In the genomic region with DNA sequence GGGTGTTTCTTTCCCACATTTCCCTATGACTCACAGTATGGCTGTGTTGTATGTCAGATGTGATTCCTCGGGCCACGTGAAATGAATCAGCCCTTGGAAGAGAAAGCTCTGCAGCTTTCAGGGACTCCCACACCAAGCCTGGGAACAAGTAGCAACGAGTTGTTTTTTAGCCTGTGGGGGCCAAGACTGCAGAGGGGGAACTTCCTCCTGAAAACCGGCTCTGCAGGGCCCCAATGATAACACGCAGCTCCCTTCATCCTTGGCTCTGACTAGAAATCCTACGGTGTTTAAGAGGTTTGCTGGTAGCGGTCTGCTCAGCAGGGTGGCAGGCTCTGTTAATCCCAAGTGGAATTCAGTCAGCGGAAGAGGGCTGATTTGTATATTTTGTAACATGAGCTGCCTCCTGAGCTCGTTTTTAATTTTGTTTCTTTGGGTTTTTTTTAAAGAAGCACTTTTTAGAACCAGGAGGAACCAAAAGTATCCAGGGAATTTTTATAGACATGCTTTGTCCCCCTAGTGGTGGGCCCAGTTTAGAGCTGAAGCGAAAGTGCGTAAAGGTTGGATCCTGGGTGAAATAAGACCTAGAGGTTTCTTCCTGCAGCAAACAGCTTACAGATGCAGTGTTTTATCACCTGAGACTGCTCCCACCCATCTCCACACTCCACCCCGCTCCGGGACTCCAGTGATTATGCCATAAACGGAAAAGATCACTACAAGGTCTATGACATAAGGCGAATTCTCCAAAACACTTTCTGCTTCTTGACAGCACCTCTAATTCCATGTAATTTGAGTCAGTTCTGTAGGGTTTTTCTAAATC, we compare ENCODE assay signal across 1 cellular context.
TF ChIP-seq lines count a peak whose summit lies in the region.

No MANE protein-coding gene starts in this region.

TF ChIP-seq in HEK293, 187 proteins besides CTCF, POLR2A, EP300 and RAD21 (continued from another document and continues in another):
- TF ChIP-seq, protein P1, sequence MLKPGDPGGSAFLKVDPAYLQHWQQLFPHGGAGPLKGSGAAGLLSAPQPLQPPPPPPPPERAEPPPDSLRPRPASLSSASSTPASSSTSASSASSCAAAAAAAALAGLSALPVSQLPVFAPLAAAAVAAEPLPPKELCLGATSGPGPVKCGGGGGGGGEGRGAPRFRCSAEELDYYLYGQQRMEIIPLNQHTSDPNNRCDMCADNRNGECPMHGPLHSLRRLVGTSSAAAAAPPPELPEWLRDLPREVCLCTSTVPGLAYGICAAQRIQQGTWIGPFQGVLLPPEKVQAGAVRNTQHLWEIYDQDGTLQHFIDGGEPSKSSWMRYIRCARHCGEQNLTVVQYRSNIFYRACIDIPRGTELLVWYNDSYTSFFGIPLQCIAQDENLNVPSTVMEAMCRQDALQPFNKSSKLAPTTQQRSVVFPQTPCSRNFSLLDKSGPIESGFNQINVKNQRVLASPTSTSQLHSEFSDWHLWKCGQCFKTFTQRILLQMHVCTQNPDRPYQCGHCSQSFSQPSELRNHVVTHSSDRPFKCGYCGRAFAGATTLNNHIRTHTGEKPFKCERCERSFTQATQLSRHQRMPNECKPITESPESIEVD (tag by site-specific recombination; IDR thresholded peaks at IDR 0.05), result peak; percentile 98
- TF ChIP-seq, protein P2, sequence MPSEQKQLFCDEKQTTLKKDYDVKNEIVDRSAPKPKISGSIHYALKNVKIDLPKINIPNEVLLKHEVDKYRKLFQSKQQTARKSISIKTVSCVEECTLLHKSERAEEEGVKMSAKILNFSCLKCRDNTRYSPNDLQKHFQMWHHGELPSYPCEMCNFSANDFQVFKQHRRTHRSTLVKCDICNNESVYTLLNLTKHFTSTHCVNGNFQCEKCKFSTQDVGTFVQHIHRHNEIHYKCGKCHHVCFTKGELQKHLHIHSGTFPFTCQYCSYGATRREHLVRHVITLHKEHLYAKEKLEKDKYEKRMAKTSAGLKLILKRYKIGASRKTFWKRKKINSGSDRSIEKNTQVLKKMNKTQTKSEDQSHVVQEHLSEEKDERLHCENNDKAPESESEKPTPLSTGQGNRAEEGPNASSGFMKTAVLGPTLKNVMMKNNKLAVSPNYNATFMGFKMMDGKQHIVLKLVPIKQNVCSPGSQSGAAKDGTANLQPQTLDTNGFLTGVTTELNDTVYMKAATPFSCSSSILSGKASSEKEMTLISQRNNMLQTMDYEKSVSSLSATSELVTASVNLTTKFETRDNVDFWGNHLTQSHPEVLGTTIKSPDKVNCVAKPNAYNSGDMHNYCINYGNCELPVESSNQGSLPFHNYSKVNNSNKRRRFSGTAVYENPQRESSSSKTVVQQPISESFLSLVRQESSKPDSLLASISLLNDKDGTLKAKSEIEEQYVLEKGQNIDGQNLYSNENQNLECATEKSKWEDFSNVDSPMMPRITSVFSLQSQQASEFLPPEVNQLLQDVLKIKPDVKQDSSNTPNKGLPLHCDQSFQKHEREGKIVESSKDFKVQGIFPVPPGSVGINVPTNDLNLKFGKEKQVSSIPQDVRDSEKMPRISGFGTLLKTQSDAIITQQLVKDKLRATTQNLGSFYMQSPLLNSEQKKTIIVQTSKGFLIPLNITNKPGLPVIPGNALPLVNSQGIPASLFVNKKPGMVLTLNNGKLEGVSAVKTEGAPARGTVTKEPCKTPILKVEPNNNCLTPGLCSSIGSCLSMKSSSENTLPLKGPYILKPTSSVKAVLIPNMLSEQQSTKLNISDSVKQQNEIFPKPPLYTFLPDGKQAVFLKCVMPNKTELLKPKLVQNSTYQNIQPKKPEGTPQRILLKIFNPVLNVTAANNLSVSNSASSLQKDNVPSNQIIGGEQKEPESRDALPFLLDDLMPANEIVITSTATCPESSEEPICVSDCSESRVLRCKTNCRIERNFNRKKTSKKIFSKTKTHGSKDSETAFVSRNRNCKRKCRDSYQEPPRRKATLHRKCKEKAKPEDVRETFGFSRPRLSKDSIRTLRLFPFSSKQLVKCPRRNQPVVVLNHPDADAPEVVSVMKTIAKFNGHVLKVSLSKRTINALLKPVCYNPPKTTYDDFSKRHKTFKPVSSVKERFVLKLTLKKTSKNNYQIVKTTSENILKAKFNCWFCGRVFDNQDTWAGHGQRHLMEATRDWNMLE (tag by site-specific recombination; conservative IDR thresholded peaks at IDR 0.05; ENCODE audit: low read depth), result peak; percentile 50; the same call in 1 of the 2 replicates
- TF ChIP-seq KLF16 (tag by site-specific recombination; IDR thresholded peaks at IDR 0.05), result 0 out of 2 replicates have a peak, but pooled peaks have one; percentile 19
- TF ChIP-seq TRIM28 (IDR thresholded peaks at IDR 0.05; ENCODE audit: borderline replicate concordance, low read length), result peak; percentile 91
- TF ChIP-seq ZNF561 (tag by site-specific recombination; IDR thresholded peaks at IDR 0.05; ENCODE audit: borderline replicate concordance), result no peak; the same call in none of the 2 replicates
- peak; percentile 97 for TF ChIP-seq OSR2 (tag by site-specific recombination; IDR thresholded peaks at IDR 0.05)
- peak; percentile 7 for TF ChIP-seq SETDB1 (IDR thresholded peaks at IDR 0.05; ENCODE audit: insufficient read length, low read length)
- peak; percentile 92 for TF ChIP-seq PRDM1 (tag by site-specific recombination; IDR thresholded peaks at IDR 0.05)
- TF ChIP-seq TCF7L2 (IDR thresholded peaks at IDR 0.05; ENCODE audit: borderline replicate concordance, low read depth, low read length), result peak; percentile 80; the same call in 1 of the 2 replicates
- no peak for TF ChIP-seq BCL11B (tag by site-specific recombination; IDR thresholded peaks at IDR 0.05; ENCODE audit: low read depth)
- TF ChIP-seq ZNF610 (tag by site-specific recombination; IDR thresholded peaks at IDR 0.05; ENCODE audit: borderline replicate concordance), result peak; percentile 48; the same call in 1 of the 2 replicates
- TF ChIP-seq ZBTB1 (tag by site-specific recombination; IDR thresholded peaks at IDR 0.05), result no peak
- peak; percentile 86 for TF ChIP-seq ZXDB (tag by site-specific recombination; IDR thresholded peaks at IDR 0.05)
- peak; percentile 78 for TF ChIP-seq FEZF1 (tag by site-specific recombination; IDR thresholded peaks at IDR 0.05)
- TF ChIP-seq ZNF658 (tag by site-specific recombination; IDR thresholded peaks at IDR 0.05), result no peak
- TF ChIP-seq ZNF10 (tag by site-specific recombination; IDR thresholded peaks at IDR 0.05), result peak; percentile 62; the same call in 1 of the 2 replicates
- TF ChIP-seq ZNF776 (tag by site-specific recombination; IDR thresholded peaks at IDR 0.05; ENCODE audit: borderline replicate concordance), result no peak
- TF ChIP-seq OVOL3 (tag by site-specific recombination; IDR thresholded peaks at IDR 0.05), result peak; percentile 91; the same call in 1 of the 2 replicates
- peak; percentile 67 for TF ChIP-seq ZNF2 (tag by site-specific recombination; IDR thresholded peaks at IDR 0.05)
- peak; percentile 81 for TF ChIP-seq ZBTB8A (tag by site-specific recombination; IDR thresholded peaks at IDR 0.05)
- TF ChIP-seq ZFP37 (tag by site-specific recombination; IDR thresholded peaks at IDR 0.05), result peak; percentile 71
- TF ChIP-seq ZBTB21 (tag by site-specific recombination; IDR thresholded peaks at IDR 0.05), result peak; percentile 30; the same call in 1 of the 2 replicates
- peak; percentile 40 for TF ChIP-seq ZNF654 (tag by site-specific recombination; IDR thresholded peaks at IDR 0.05; ENCODE audit: low read depth)
- TF ChIP-seq ZNF623 (tag by site-specific recombination; IDR thresholded peaks at IDR 0.05), result no peak; the same call in 1 of the 2 replicates
- TF ChIP-seq MEIS1 (CRISPR knock-in tag; IDR thresholded peaks at IDR 0.05; ENCODE audit: borderline replicate concordance), result no peak
- no peak for TF ChIP-seq ZNF768 (tag by site-specific recombination; IDR thresholded peaks at IDR 0.05)
- TF ChIP-seq ZEB2 (tag by site-specific recombination; IDR thresholded peaks at IDR 0.05), result peak; percentile 85
- peak; percentile 30; the same call in 1 of the 2 replicates for TF ChIP-seq EGR2 (tag by site-specific recombination; IDR thresholded peaks at IDR 0.05; ENCODE audit: low read depth)
- TF ChIP-seq, protein P3, sequence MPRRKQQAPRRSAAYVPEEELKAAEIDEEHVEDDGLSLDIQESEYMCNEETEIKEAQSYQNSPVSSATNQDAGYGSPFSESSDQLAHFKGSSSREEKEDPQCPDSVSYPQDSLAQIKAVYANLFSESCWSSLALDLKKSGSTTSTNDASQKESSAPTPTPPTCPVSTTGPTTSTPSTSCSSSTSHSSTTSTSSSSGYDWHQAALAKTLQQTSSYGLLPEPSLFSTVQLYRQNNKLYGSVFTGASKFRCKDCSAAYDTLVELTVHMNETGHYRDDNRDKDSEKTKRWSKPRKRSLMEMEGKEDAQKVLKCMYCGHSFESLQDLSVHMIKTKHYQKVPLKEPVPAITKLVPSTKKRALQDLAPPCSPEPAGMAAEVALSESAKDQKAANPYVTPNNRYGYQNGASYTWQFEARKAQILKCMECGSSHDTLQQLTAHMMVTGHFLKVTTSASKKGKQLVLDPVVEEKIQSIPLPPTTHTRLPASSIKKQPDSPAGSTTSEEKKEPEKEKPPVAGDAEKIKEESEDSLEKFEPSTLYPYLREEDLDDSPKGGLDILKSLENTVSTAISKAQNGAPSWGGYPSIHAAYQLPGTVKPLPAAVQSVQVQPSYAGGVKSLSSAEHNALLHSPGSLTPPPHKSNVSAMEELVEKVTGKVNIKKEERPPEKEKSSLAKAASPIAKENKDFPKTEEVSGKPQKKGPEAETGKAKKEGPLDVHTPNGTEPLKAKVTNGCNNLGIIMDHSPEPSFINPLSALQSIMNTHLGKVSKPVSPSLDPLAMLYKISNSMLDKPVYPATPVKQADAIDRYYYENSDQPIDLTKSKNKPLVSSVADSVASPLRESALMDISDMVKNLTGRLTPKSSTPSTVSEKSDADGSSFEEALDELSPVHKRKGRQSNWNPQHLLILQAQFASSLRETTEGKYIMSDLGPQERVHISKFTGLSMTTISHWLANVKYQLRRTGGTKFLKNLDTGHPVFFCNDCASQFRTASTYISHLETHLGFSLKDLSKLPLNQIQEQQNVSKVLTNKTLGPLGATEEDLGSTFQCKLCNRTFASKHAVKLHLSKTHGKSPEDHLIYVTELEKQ (tag by site-specific recombination; IDR thresholded peaks at IDR 0.05; ENCODE audit: borderline replicate concordance), result peak; percentile 7
- TF ChIP-seq, protein P4, sequence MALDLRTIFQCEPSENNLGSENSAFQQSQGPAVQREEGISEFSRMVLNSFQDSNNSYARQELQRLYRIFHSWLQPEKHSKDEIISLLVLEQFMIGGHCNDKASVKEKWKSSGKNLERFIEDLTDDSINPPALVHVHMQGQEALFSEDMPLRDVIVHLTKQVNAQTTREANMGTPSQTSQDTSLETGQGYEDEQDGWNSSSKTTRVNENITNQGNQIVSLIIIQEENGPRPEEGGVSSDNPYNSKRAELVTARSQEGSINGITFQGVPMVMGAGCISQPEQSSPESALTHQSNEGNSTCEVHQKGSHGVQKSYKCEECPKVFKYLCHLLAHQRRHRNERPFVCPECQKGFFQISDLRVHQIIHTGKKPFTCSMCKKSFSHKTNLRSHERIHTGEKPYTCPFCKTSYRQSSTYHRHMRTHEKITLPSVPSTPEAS (tag by site-specific recombination; IDR thresholded peaks at IDR 0.05), result 0 out of 2 replicates have a peak, but pooled peaks have one; percentile 27
- TF ChIP-seq, protein P5, sequence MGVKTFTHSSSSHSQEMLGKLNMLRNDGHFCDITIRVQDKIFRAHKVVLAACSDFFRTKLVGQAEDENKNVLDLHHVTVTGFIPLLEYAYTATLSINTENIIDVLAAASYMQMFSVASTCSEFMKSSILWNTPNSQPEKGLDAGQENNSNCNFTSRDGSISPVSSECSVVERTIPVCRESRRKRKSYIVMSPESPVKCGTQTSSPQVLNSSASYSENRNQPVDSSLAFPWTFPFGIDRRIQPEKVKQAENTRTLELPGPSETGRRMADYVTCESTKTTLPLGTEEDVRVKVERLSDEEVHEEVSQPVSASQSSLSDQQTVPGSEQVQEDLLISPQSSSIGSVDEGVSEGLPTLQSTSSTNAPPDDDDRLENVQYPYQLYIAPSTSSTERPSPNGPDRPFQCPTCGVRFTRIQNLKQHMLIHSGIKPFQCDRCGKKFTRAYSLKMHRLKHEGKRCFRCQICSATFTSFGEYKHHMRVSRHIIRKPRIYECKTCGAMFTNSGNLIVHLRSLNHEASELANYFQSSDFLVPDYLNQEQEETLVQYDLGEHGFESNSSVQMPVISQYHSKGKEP (tag by site-specific recombination; IDR thresholded peaks at IDR 0.05), result peak; percentile 83
- peak; percentile 73; the same call in 1 of the 2 replicates for TF ChIP-seq ZNF558 (tag by site-specific recombination; IDR thresholded peaks at IDR 0.05)
- TF ChIP-seq GLIS2 (tag by site-specific recombination; IDR thresholded peaks at IDR 0.05), result peak; percentile 71
- TF ChIP-seq ZNF426 (tag by site-specific recombination; IDR thresholded peaks at IDR 0.05), result no peak
- TF ChIP-seq GLIS1 (tag by site-specific recombination; IDR thresholded peaks at IDR 0.05), result peak; percentile 99
- TF ChIP-seq ZNF184 (tag by site-specific recombination; IDR thresholded peaks at IDR 0.05), result peak; percentile 57; the same call in 1 of the 2 replicates
- TF ChIP-seq, protein P6, sequence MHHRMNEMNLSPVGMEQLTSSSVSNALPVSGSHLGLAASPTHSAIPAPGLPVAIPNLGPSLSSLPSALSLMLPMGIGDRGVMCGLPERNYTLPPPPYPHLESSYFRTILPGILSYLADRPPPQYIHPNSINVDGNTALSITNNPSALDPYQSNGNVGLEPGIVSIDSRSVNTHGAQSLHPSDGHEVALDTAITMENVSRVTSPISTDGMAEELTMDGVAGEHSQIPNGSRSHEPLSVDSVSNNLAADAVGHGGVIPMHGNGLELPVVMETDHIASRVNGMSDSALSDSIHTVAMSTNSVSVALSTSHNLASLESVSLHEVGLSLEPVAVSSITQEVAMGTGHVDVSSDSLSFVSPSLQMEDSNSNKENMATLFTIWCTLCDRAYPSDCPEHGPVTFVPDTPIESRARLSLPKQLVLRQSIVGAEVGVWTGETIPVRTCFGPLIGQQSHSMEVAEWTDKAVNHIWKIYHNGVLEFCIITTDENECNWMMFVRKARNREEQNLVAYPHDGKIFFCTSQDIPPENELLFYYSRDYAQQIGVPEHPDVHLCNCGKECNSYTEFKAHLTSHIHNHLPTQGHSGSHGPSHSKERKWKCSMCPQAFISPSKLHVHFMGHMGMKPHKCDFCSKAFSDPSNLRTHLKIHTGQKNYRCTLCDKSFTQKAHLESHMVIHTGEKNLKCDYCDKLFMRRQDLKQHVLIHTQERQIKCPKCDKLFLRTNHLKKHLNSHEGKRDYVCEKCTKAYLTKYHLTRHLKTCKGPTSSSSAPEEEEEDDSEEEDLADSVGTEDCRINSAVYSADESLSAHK (tag by site-specific recombination; IDR thresholded peaks at IDR 0.05), result peak; percentile 75
- peak; percentile 62; the same call in 1 of the 2 replicates for TF ChIP-seq KLF8 (tag by site-specific recombination; IDR thresholded peaks at IDR 0.05)
- peak; percentile 54; the same call in 1 of the 2 replicates for TF ChIP-seq ZNF626 (tag by site-specific recombination; IDR thresholded peaks at IDR 0.05)
